Comparison of ENCODE assay signal across 1 cellular context in genomic region chr20:50817776-50818172, GRCh38.
TF ChIP-seq lines count a peak whose summit lies in the region.

No MANE protein-coding gene starts in this region.

TF ChIP-seq in K562, 482 proteins besides CTCF, POLR2A, EP300 and RAD21 (continued from another document):
- 0 out of 2 replicates have a peak, but pooled peaks have one; percentile 2 for TF ChIP-seq ZNF609 (CRISPR knock-in tag; IDR thresholded peaks at IDR 0.05; ENCODE audit: borderline replicate concordance)
